Comparison of ENCODE assay signal across 8 cellular contexts in genomic region chr1:150973826-150974579, GRCh38.
DNase-seq lines count a peak whose midpoint lies in the region; ATAC-seq and TF ChIP-seq lines count a peak whose summit lies in the region.

No MANE protein-coding gene starts in this region.

- H3K27me3 Mint-ChIP-seq in T-helper 2 cell treated with Interferon-gamma antibody and Interleukin-4, amounts not matched to agents 5 μg/mL and 100 μg/mL, for 36 hours (ENCODE audit: low read depth), result no peaks in the 10 kb centered on the region

- peak overlapping the region; percentile 92 for H3K4me3 Mint-ChIP-seq in T-helper 2 cell treated with Interferon-gamma antibody and Interleukin-4, amounts not matched to agents 5 μg/mL and 100 μg/mL, for 36 hours

- H3K9ac ChIP-seq in HUES48 (ENCODE audit: low read depth, low read length), result peak overlapping the region; percentile 70
- peak overlapping the region; percentile 94 for H3K9ac ChIP-seq in iPS-20b (ENCODE audit: low read depth, low read length)

- peaks cover 14% of the 10 kb centered on the region for H3K36me3 Mint-ChIP-seq in T-helper 2 cell treated with Interferon-gamma antibody and Interleukin-4, amounts not matched to agents 5 μg/mL and 100 μg/mL, for 36 hours (ENCODE audit: low read depth)

- H3K27ac ChIP-seq in C4-2B, result peak overlapping the region; percentile 84
- H3K27ac ChIP-seq in HUES48 (ENCODE audit: low read depth, low read length), result peak overlapping the region; percentile 77
- peak overlapping the region; percentile 75 for H3K27ac ChIP-seq in brain microvascular endothelial cell
- no peak overlapping the region for H3K27ac ChIP-seq in iPS-20b (ENCODE audit: low read length)

- H3K9me3 Mint-ChIP-seq in T-helper 2 cell treated with Interferon-gamma antibody and Interleukin-4, amounts not matched to agents 5 μg/mL and 100 μg/mL, for 36 hours, result no peaks in the 10 kb centered on the region

- peak overlapping the region; percentile 76 for H3K4me3 ChIP-seq in HUES48 (ENCODE audit: low read depth, low read length)
- peak overlapping the region; percentile 80 for H3K4me3 ChIP-seq in brain microvascular endothelial cell (ENCODE audit: low read depth, low read length)
- peak overlapping the region; percentile 97 for H3K4me3 ChIP-seq in iPS-20b (ENCODE audit: low read length)

- peaks cover 56% of the 10 kb centered on the region for H3K4me1 Mint-ChIP-seq in T-helper 2 cell treated with Interferon-gamma antibody and Interleukin-4, amounts not matched to agents 5 μg/mL and 100 μg/mL, for 36 hours (ENCODE audit: low read depth)

- H3K36me3 ChIP-seq in HUES48 (ENCODE audit: control insufficient read depth, insufficient read depth, low read length) (peaks cover 2% of the 10 kb centered on the region), brain microvascular endothelial cell (replicated peaks) (peaks cover 2% of the 10 kb centered on the region), iPS-20b (ENCODE audit: insufficient read depth, low read depth, low read length) (peaks cover under 1% of the 10 kb centered on the region; the same call in 1 of the 2 replicates)

- peak; percentile 41 for ATAC-seq in GM19452 (IDR thresholded peaks at IDR 0.05; ENCODE audit: unreplicated experiment)

- H3K27me3 ChIP-seq in HUES48 (ENCODE audit: control insufficient read depth, insufficient read depth, low read length) (no peaks in the 10 kb centered on the region), brain microvascular endothelial cell (replicated peaks) (no peaks in the 10 kb centered on the region), iPS-20b (ENCODE audit: insufficient read depth, low read length) (no peaks in the 10 kb centered on the region; the same call in 1 of the 2 replicates)

- peak overlapping the region; percentile 81 for H3K27ac Mint-ChIP-seq in T-helper 2 cell treated with Interferon-gamma antibody and Interleukin-4, amounts not matched to agents 5 μg/mL and 100 μg/mL, for 36 hours

- no peaks in the 10 kb centered on the region for H3K9me3 ChIP-seq in HUES48 (ENCODE audit: control insufficient read depth, insufficient read depth, low read length)
- H3K9me3 ChIP-seq in iPS-20b (ENCODE audit: insufficient read depth, low read depth, low read length), result no peaks in the 10 kb centered on the region

- DNase-seq in T-helper 2 cell treated with Interferon-gamma antibody and Interleukin-4, amounts not matched to agents 5 μg/mL and 100 μg/mL, for 36 hours (ENCODE audit: low spot score), result peak; percentile 38
- DNase-seq in brain microvascular endothelial cell (no peak), HCEC 1CT (no peak)
- DNase-seq in stimulated activated CD4-positive, alpha-beta T cell treated with anti-CD3 and anti-CD28 coated beads, Interleukin-1b, Interleukin-23, amount 100 ng/mL, for 4 hours (ENCODE audit: low read depth in 2 of 2), result peak; percentile 31 to 33

- in situ Hi-C loops in brain microvascular endothelial cell (cut with HindIII; ENCODE audit: low pct_ligation_motif_present, low sequenced_read_pairs), result no loop called here

- TF ChIP-seq CTCF in C4-2B (conservative IDR thresholded peaks at IDR 0.05) (no peak), brain microvascular endothelial cell (IDR thresholded peaks at IDR 0.05; ENCODE audit: low read depth, low read length, missing control alignments) (no peak)

- H3K4me1 ChIP-seq in HUES48 (ENCODE audit: control insufficient read depth, insufficient read depth, low read length) (peaks cover 52% of the 10 kb centered on the region), iPS-20b (ENCODE audit: insufficient read depth, low read length) (peaks cover 41% of the 10 kb centered on the region)

Comparison
In these comparisons a context has a peak if more than half of its experiments do, and no peak if none do; other contexts are left out.
1. DNase-seq: peak in T-helper 2 cell treated with Interferon-gamma antibody and Interleukin-4, amounts not matched to agents 5 μg/mL and 100 μg/mL, for 36 hours (single experiment) and stimulated activated CD4-positive, alpha-beta T cell treated with anti-CD3 and anti-CD28 coated beads, Interleukin-1b, Interleukin-23, amount 100 ng/mL, for 4 hours (2 of 2); none in brain microvascular endothelial cell (single experiment) and HCEC 1CT (single experiment).
2. Peak in every context shown above with its lines, with median percentiles within 50 percentile points of each other: H3K4me3 ChIP-seq.